In genomic region chrX:154367474-154368308, GRCh38 we compare ENCODE assay signal across 9 cellular contexts. TPM values are rescaled to one million over a fixed set of nuclear protein-coding genes. Genes with fewer than 3 reads are reported as not detected.
DNase-seq lines count a peak whose midpoint lies in the region; ATAC-seq and TF ChIP-seq lines count a peak whose summit lies in the region.
"Had no signal": no experiment of that assay in that cellular context is flagged by ENCODE, and none has a peak within 500 bp of the region (broad histone marks: within the 10 kb centered on the region; RNA-seq: fewer than 3 reads in every experiment).

No MANE protein-coding gene starts in this region.

- no peak for TF ChIP-seq POLR2A in transverse colon (IDR thresholded peaks at IDR 0.05)

- peaks cover 3 to 10% of the 10 kb centered on the region in 2 donors for H3K4me1 ChIP-seq in mucosa of rectum (ENCODE audit: control insufficient read depth in 2 of 2, insufficient read depth in 2 of 2, low read length in 2 of 2)
- H3K4me1 ChIP-seq in transverse colon: peaks cover 0 to 31% (median 7%) of the 10 kb centered on the region in 4 donors

- peaks cover 16% of the 10 kb centered on the region for H3K4me1 Mint-ChIP-seq in activated naive CD4-positive, alpha-beta T cell treated with anti-CD3 and anti-CD28 coated beads for 36 hours (ENCODE audit: low read depth)

- no peaks in the 10 kb centered on the region for H3K27me3 Mint-ChIP-seq in activated naive CD4-positive, alpha-beta T cell treated with anti-CD3 and anti-CD28 coated beads for 36 hours (ENCODE audit: low read depth)

- ATAC-seq in HG03571 (IDR thresholded peaks at IDR 0.05; ENCODE audit: unreplicated experiment) (no peak), GM21447 (IDR thresholded peaks at IDR 0.05; ENCODE audit: unreplicated experiment) (no peak), HG03097 (IDR thresholded peaks at IDR 0.05; ENCODE audit: low FRiP score, unreplicated experiment) (no peak)

- 84% methylated on average over 31 of the region's 31 CpGs; no CpG with 5 or more reads in 1 of the 2 donors for WGBS in transverse colon (ENCODE audit: low coverage in 1 of 2), 2 donors

- peak overlapping the region; percentile 48 for H3K4me3 Mint-ChIP-seq in activated naive CD4-positive, alpha-beta T cell treated with anti-CD3 and anti-CD28 coated beads for 36 hours

- TF ChIP-seq CTCF in brain microvascular endothelial cell (IDR thresholded peaks at IDR 0.05; ENCODE audit: low read depth, low read length, missing control alignments): no peak
- no peak for TF ChIP-seq CTCF in transverse colon (IDR thresholded peaks at IDR 0.05)

- no peaks in the 10 kb centered on the region for H3K9me3 Mint-ChIP-seq in activated naive CD4-positive, alpha-beta T cell treated with anti-CD3 and anti-CD28 coated beads for 36 hours

- H3K9me3 ChIP-seq in mucosa of rectum (ENCODE audit: control insufficient read depth in 2 of 2, low read length in 2 of 2): no peaks in the 10 kb centered on the region
- no peaks in the 10 kb centered on the region for H3K9me3 ChIP-seq in transverse colon

- H3K27me3 ChIP-seq in brain microvascular endothelial cell (replicated peaks) (no peaks in the 10 kb centered on the region), mucosa of rectum (ENCODE audit: control insufficient read depth in 2 of 2, insufficient read depth in 2 of 2, low read length in 2 of 2) (peaks cover 5 to 10% of the 10 kb centered on the region in 2 donors), transverse colon (peaks cover 14% of the 10 kb centered on the region)

- no peak for TF ChIP-seq EP300 in transverse colon (IDR thresholded peaks at IDR 0.05; ENCODE audit: low read depth)

- H3K36me3 ChIP-seq in brain microvascular endothelial cell (replicated peaks) (peaks cover 54% of the 10 kb centered on the region), mucosa of rectum (ENCODE audit: control insufficient read depth in 2 of 2, insufficient read depth in 2 of 2, low read length in 2 of 2) (peaks cover 3 to 7% of the 10 kb centered on the region in 2 donors), transverse colon (no peaks in the 10 kb centered on the region)

- in situ Hi-C loops in brain microvascular endothelial cell (cut with HindIII; ENCODE audit: low pct_ligation_motif_present, low sequenced_read_pairs) (no loop called here), transverse colon (cut with MboI; ENCODE audit: low pct_ligation_motif_present in 1 of 4, low pct_unique_long_range_greater_than_20kb in 1 of 4, low sequenced_read_pairs in 3 of 4) (no loop called here)

- H3K9ac ChIP-seq in mucosa of rectum (ENCODE audit: low read depth in 1 of 2, low read length in 2 of 2): peak overlapping the region in 1 of 2 donors; percentile 32

- H3K4me3 ChIP-seq in brain microvascular endothelial cell (ENCODE audit: low read depth, low read length) (peak overlapping the region; percentile 95), mucosa of rectum (ENCODE audit: low read length in 2 of 2) (no peak overlapping the region), transverse colon (peak overlapping the region in 2 of 4 donors; percentile 35 to 63)

- peaks cover 14% of the 10 kb centered on the region for H3K36me3 Mint-ChIP-seq in activated naive CD4-positive, alpha-beta T cell treated with anti-CD3 and anti-CD28 coated beads for 36 hours (ENCODE audit: low read depth)

- intact Hi-C loops in activated naive CD4-positive, alpha-beta T cell treated with anti-CD3 and anti-CD28 coated beads for 36 hours (cut with micrococcal nuclease): no loop called here
- intact Hi-C loops in transverse colon (cut with DNase I; ENCODE audit: low total_unique reads): no loop called here

- DNase-seq in activated naive CD4-positive, alpha-beta T cell treated with anti-CD3 and anti-CD28 coated beads for 36 hours: no peak
- no peak for DNase-seq in activated naive CD4-positive, alpha-beta T cell (lab: John Stamatoyannopoulos, UW)
- DNase-seq in brain microvascular endothelial cell (no peak), transverse colon (no peak)
- DNase-seq: Karpas-422 had no signal

- CTCF ChIA-PET in activated naive CD4-positive, alpha-beta T cell treated with anti-CD3 and anti-CD28 coated beads for 36 hours (lab: Charles Lee): no interaction called here

- H3K27ac Mint-ChIP-seq in activated naive CD4-positive, alpha-beta T cell treated with anti-CD3 and anti-CD28 coated beads for 36 hours: peak overlapping the region; percentile 87

- H3K27ac ChIP-seq in brain microvascular endothelial cell (peak overlapping the region; percentile 99), mucosa of rectum (ENCODE audit: low read depth in 2 of 2, low read length in 2 of 2) (peak overlapping the region; percentile 80 to 90), transverse colon (peak overlapping the region; percentile 95 to 99 (median 97))

RNA-seq across cellular contexts. Expression of gene FLNA, which starts 6.7 kb away (rescaled TPM):
- total RNA-seq in activated naive CD4-positive, alpha-beta T cell treated with anti-CD3 and anti-CD28 coated beads for 36 hours: 100 to 1,000 TPM; 398 to 404 TPM
- total RNA-seq in transverse colon: 1,000 to 10,000 TPM in 2 of 4 donors, 100 to 1,000 TPM in 2; 632 to 3,163 (median 1,262) TPM

RNA-seq across cellular contexts. Expression of gene EMD, which starts 11.4 kb away (rescaled TPM):
- 10 to 100 TPM; 62.7 to 70.0 TPM for total RNA-seq in activated naive CD4-positive, alpha-beta T cell treated with anti-CD3 and anti-CD28 coated beads for 36 hours
- total RNA-seq in transverse colon: 10 to 100 TPM; 27.3 to 89.8 (median 55.5) TPM

RNA-seq across cellular contexts. Expression of gene RPL10, which starts 30.5 kb away (rescaled TPM):
- 1,000 to 10,000 TPM; 3,331 to 3,466 TPM for total RNA-seq in activated naive CD4-positive, alpha-beta T cell treated with anti-CD3 and anti-CD28 coated beads for 36 hours
- total RNA-seq in transverse colon: 1,000 to 10,000 TPM; 1,352 to 4,861 (median 3,415) TPM

RNA-seq across cellular contexts. Expression of gene DNASE1L1, which starts 41.4 kb away (rescaled TPM):
- 1 to 10 TPM; 7.9 to 9.0 TPM for total RNA-seq in activated naive CD4-positive, alpha-beta T cell treated with anti-CD3 and anti-CD28 coated beads for 36 hours
- 100 to 1,000 TPM in 1 of 4 donors, 10 to 100 TPM in 3; 15.9 to 156 (median 36.9) TPM for total RNA-seq in transverse colon

RNA-seq across cellular contexts. Expression of gene TAFAZZIN, which starts 43.6 kb away (rescaled TPM):
- 10 to 100 TPM; 63.7 to 66.5 TPM for total RNA-seq in activated naive CD4-positive, alpha-beta T cell treated with anti-CD3 and anti-CD28 coated beads for 36 hours
- total RNA-seq in transverse colon: 100 to 1,000 TPM in 2 of 4 donors, 10 to 100 TPM in 2; 46.7 to 495 (median 101) TPM
